1 cellular context compared by ENCODE assay signal in genomic region chr1:162674018-162674608, GRCh38.
TF ChIP-seq lines count a peak whose summit lies in the region.

No MANE protein-coding gene starts in this region.

TF ChIP-seq in SK-N-SH, 30 proteins besides CTCF, POLR2A, EP300 and RAD21 (continued from another document):
- TF ChIP-seq USF1 (IDR thresholded peaks at IDR 0.05; ENCODE audit: borderline replicate concordance, low read depth), result no peak
- no peak for TF ChIP-seq GATA2 (CRISPR knock-in tag; IDR thresholded peaks at IDR 0.05)
- TF ChIP-seq ZBTB33 (IDR thresholded peaks at IDR 0.05; ENCODE audit: borderline replicate concordance, low read depth), result no peak
- TF ChIP-seq GABPA (IDR thresholded peaks at IDR 0.05; ENCODE audit: low read depth), result no peak
- no peak for TF ChIP-seq MXI1 (IDR thresholded peaks at IDR 0.05; ENCODE audit: low read depth, low read length)
